1 cellular context compared by ENCODE assay signal in genomic region chr21:43308511-43309283, GRCh38.
TF ChIP-seq lines count a peak whose summit lies in the region.

No MANE protein-coding gene starts in this region.

TF ChIP-seq in HepG2, 621 proteins besides CTCF, POLR2A, EP300 and RAD21 (continued from another document):
- TF ChIP-seq THAP8 (CRISPR knock-in tag; IDR thresholded peaks at IDR 0.05; ENCODE audit: borderline replicate concordance) (no peak), IKZF5 (CRISPR knock-in tag; IDR thresholded peaks at IDR 0.05) (no peak), ZBTB34 (CRISPR knock-in tag; IDR thresholded peaks at IDR 0.05) (no peak), ZNF230 (CRISPR knock-in tag; IDR thresholded peaks at IDR 0.05) (no peak), DPF2 (CRISPR knock-in tag; IDR thresholded peaks at IDR 0.05; ENCODE audit: borderline replicate concordance, low read depth) (no peak)
